In genomic region chr6:142692942-142693341, GRCh38 we compare ENCODE assay signal across 8 cellular contexts.
DNase-seq lines count a peak whose midpoint lies in the region; ATAC-seq and TF ChIP-seq lines count a peak whose summit lies in the region.

No MANE protein-coding gene starts in this region.

- CTCF ChIA-PET in GM10248 (lab: Yijun Ruan, JAX): interaction anchor here (0.8 to 3.2 kb wide), 34 partner anchors 8 to 805 kb away, joined by 3 to 42 read pairs (median 4); no protein-coding TSS in a partner anchor

- H3K27me3 Mint-ChIP-seq in central memory CD8-positive, alpha-beta T cell: no peaks in the 10 kb centered on the region

- H3K4me1 Mint-ChIP-seq in central memory CD8-positive, alpha-beta T cell: peaks cover 7% of the 10 kb centered on the region

- H3K4me3 Mint-ChIP-seq in central memory CD8-positive, alpha-beta T cell: no peak overlapping the region

- DNase-seq in GM10248 (ENCODE audit: extremely low spot score): peak; percentile 41
- DNase-seq in NCI-H2107 treated with DMSO at 0.1 percent for 48 hours (lab: John Stamatoyannopoulos, UW; ENCODE audit: unreplicated experiment): peak; percentile 48
- DNase-seq in activated CD4-positive, CD25-positive, alpha-beta regulatory T cell treated with anti-CD3 and anti-CD28 coated beads, Interleukin-2, amount 50 U/mL, for 72 hours: peak; percentile 61
- DNase-seq in central memory CD8-positive, alpha-beta T cell (ENCODE audit: low spot score in 2 of 2): peak; percentile 45 to 53
- peak; percentile 92 for DNase-seq in left kidney (ENCODE audit: low read depth, low spot score)
- DNase-seq in stimulated activated CD4-positive, alpha-beta T cell treated with anti-CD3 and anti-CD28 coated beads, Interleukin-2, amount 100 ng/mL, for 48 hours: peak; percentile 65 to 67

- peak; percentile 74 for ATAC-seq in HG02610 (IDR thresholded peaks at IDR 0.05; ENCODE audit: unreplicated experiment)
- ATAC-seq in central memory CD8-positive, alpha-beta T cell (replicated peaks; ENCODE audit: extremely low read depth, poor library complexity, severe bottlenecking): peak; percentile 56
- ATAC-seq in GM19397 (IDR thresholded peaks at IDR 0.05; ENCODE audit: unreplicated experiment): no peak

- POLR2A ChIA-PET in GM10248 (lab: Yijun Ruan, JAX): no interaction called here

- peak; percentile 86 for TF ChIP-seq CTCF in GM10248 (IDR thresholded peaks at IDR 0.05; ENCODE audit: control extremely low read depth, extremely low read depth, low read depth, missing control alignments)

- H3K27ac Mint-ChIP-seq in central memory CD8-positive, alpha-beta T cell (ENCODE audit: low read depth): no peak overlapping the region

- no peaks in the 10 kb centered on the region for H3K9me3 Mint-ChIP-seq in central memory CD8-positive, alpha-beta T cell

- no peaks in the 10 kb centered on the region for H3K36me3 Mint-ChIP-seq in central memory CD8-positive, alpha-beta T cell (ENCODE audit: insufficient read depth)

Comparison
In these comparisons a context has a peak if more than half of its experiments do, and no peak if none do; other contexts are left out.
1. DNase-seq: peak in every context shown above with its lines; median percentile 92 in left kidney; 66 in stimulated activated CD4-positive, alpha-beta T cell treated with anti-CD3 and anti-CD28 coated beads, Interleukin-2, amount 100 ng/mL, for 48 hours; 61 in activated CD4-positive, CD25-positive, alpha-beta regulatory T cell treated with anti-CD3 and anti-CD28 coated beads, Interleukin-2, amount 50 U/mL, for 72 hours; 49 in central memory CD8-positive, alpha-beta T cell; 48 in NCI-H2107 treated with DMSO at 0.1 percent for 48 hours; 41 in GM10248.